7 cellular contexts compared by ENCODE assay signal in genomic region chr3:4829031-4829394, GRCh38.
DNase-seq lines count a peak whose midpoint lies in the region; ATAC-seq, FAIRE-seq and TF ChIP-seq lines count a peak whose summit lies in the region.

No MANE protein-coding gene starts in this region.

- H3K4me1 ChIP-seq in astrocyte (ENCODE audit: insufficient read depth, low read length) = peaks cover 53% of the 10 kb centered on the region

- peak overlapping the region; percentile 97 for H3K27ac Mint-ChIP-seq in astrocyte (ENCODE audit: unreplicated experiment)

- H3K27me3 ChIP-seq in astrocyte (ENCODE audit: insufficient read depth, low read length) = no peaks in the 10 kb centered on the region

- no peaks in the 10 kb centered on the region for H4K20me1 ChIP-seq in astrocyte (ENCODE audit: insufficient read depth, low read length)

- H3K27ac ChIP-seq in astrocyte (ENCODE audit: low read depth, low read length) (no peak overlapping the region), skin epidermis (peak overlapping the region in 19 of 21 experiments; percentile 0 to 88 (median 69))

- H3K4me2 ChIP-seq in astrocyte (ENCODE audit: low read length) = peak overlapping the region; percentile 1

- no peaks in the 10 kb centered on the region for H3K9me3 Mint-ChIP-seq in astrocyte (ENCODE audit: unreplicated experiment)

- H3K4me1 Mint-ChIP-seq in astrocyte (ENCODE audit: low read depth, unreplicated experiment) = peaks cover 90% of the 10 kb centered on the region

- H2AFZ ChIP-seq in astrocyte (ENCODE audit: low read depth, low read length) = no peak overlapping the region

- no peak overlapping the region for H3K9ac ChIP-seq in astrocyte (ENCODE audit: low read length)

- H3K79me2 ChIP-seq in astrocyte (ENCODE audit: insufficient read depth, low read length) = no peaks in the 10 kb centered on the region

- peak; percentile 51 for DNase-seq in astrocyte (ENCODE audit: low read depth)
- no peak for DNase-seq in NCI-H1105 treated with DMSO at 0.1 percent for 48 hours (lab: John Stamatoyannopoulos, UW)
- no peak for DNase-seq in urothelium cell line (ENCODE audit: low spot score)
- no peak for DNase-seq in putamen (ENCODE audit: low spot score)

- H3K4me3 ChIP-seq in astrocyte (ENCODE audit: insufficient read depth, low read depth, low read length) (no peak overlapping the region), skin epidermis (no peak overlapping the region)

- no peaks in the 10 kb centered on the region for H3K9me3 ChIP-seq in astrocyte (ENCODE audit: insufficient read depth, low read depth, low read length)

- TF ChIP-seq CTCF in astrocyte (IDR thresholded peaks at IDR 0.05; ENCODE audit: insufficient read depth, low read depth, low read length) = no peak

- FAIRE-seq in astrocyte (lab: Jason Lieb, UNC) = no peak
- no peak for FAIRE-seq in urothelium cell line (lab: Jason Lieb, UNC)

- H3K36me3 ChIP-seq in astrocyte (ENCODE audit: insufficient read depth, low read length) = no peaks in the 10 kb centered on the region

- no peak overlapping the region for H3K4me3 Mint-ChIP-seq in astrocyte (ENCODE audit: unreplicated experiment)

- ATAC-seq in GM18520 (IDR thresholded peaks at IDR 0.05; ENCODE audit: unreplicated experiment) (peak; percentile 45), HG02884 (IDR thresholded peaks at IDR 0.05; ENCODE audit: unreplicated experiment) (peak; percentile 31)

- H3K27me3 Mint-ChIP-seq in astrocyte (ENCODE audit: low read depth, unreplicated experiment) = no peaks in the 10 kb centered on the region

- peaks cover 1% of the 10 kb centered on the region for H3K36me3 Mint-ChIP-seq in astrocyte (ENCODE audit: low read depth, unreplicated experiment)
